38 cellular contexts compared by ENCODE assay signal in genomic region chr18:23043803-23044376, GRCh38.
"Had no signal": no experiment of that assay in that cellular context is flagged by ENCODE, and none has a peak within 500 bp of the region (broad histone marks: within the 10 kb centered on the region; RNA-seq: fewer than 3 reads in every experiment).

No MANE protein-coding gene starts in this region.

- H3K4me1 ChIP-seq: adrenal gland, ascending aorta, body of pancreas, breast epithelium had no signal

- H3K36me3 ChIP-seq: adrenal gland, ascending aorta, brain microvascular endothelial cell, breast epithelium, cardiac muscle cell had no signal

- H3K27me3 Mint-ChIP-seq: activated naive CD4-positive, alpha-beta T cell treated with anti-CD3 and anti-CD28 coated beads, Interleukin-2, amount 50 U/mL, for 24 hours; activated naive CD8-positive, alpha-beta T cell treated with anti-CD3 and anti-CD28 coated beads for 36 hours; activated T-cell treated with anti-CD3 and anti-CD28 coated beads, Interleukin-2, amount 50 U/mL, for 24 hours; activated T-helper 17 cell treated with anti-CD3 and anti-CD28 coated beads, Interleukin-2, amount 50 U/mL, for 72 hours; central memory CD8-positive, alpha-beta T cell had no signal

- H3K9me3 Mint-ChIP-seq: activated naive CD4-positive, alpha-beta T cell treated with anti-CD3 and anti-CD28 coated beads, Interleukin-2, amount 50 U/mL, for 24 hours; activated naive CD8-positive, alpha-beta T cell treated with anti-CD3 and anti-CD28 coated beads for 36 hours; activated naive CD8-positive, alpha-beta T cell treated with anti-CD3 and anti-CD28 coated beads, Interleukin-2, amount 10 ng/mL, durations not matched to agents 7 days and 5 days; activated T-cell treated with anti-CD3 and anti-CD28 coated beads, Interleukin-2, amount 50 U/mL, for 72 hours; activated T-helper 1 cell treated with anti-CD3 and anti-CD28 coated beads, Interleukin-12 subunit alpha, Interleukin-12 subunit beta, Interleukin-2, Interleukin-4 antibody, amounts not matched to agents 30 ng/mL and 10 ng/mL and 1 ng/mL, durations not matched to agents 14 hours and 24 hours and 36 hours; activated T-helper 17 cell treated with anti-CD3 and anti-CD28 coated beads, Interleukin-2, amount 50 U/mL, for 72 hours; activated T-helper 2 cell treated with anti-CD3 and anti-CD28 coated beads, Interferon-gamma antibody, Interleukin-2, Interleukin-4, amounts not matched to agents 10 μg/mL and 5 μg/mL and 100 μg/mL, durations not matched to agents 14 hours and 24 hours and 36 hours; central memory CD8-positive, alpha-beta T cell had no signal

- H3K4me3 ChIP-seq: adrenal gland, ascending aorta, body of pancreas, breast epithelium, cardiac muscle cell had no signal

- FAIRE-seq: astrocyte, bronchial epithelial cell had no signal

- H3K27ac Mint-ChIP-seq: activated naive CD4-positive, alpha-beta T cell treated with anti-CD3 and anti-CD28 coated beads for 36 hours; activated naive CD4-positive, alpha-beta T cell treated with anti-CD3 and anti-CD28 coated beads, Interleukin-2, amount 50 U/mL, for 24 hours; activated naive CD4-positive, alpha-beta T cell treated with anti-CD3 and anti-CD28 coated beads, Interleukin-2, amount 50 U/mL, for 72 hours; activated naive CD8-positive, alpha-beta T cell; activated naive CD8-positive, alpha-beta T cell treated with anti-CD3 and anti-CD28 coated beads for 36 hours; activated naive CD8-positive, alpha-beta T cell treated with anti-CD3 and anti-CD28 coated beads, Interleukin-2, amount 10 ng/mL, durations not matched to agents 7 days and 5 days; activated naive CD8-positive, alpha-beta T cell treated with anti-CD3 and anti-CD28 coated beads, Interleukin-2, amount 50 U/mL, for 24 hours; activated T-cell treated with anti-CD3 and anti-CD28 coated beads, Interleukin-2, amount 50 U/mL, for 24 hours; activated T-cell treated with anti-CD3 and anti-CD28 coated beads, Interleukin-2, amount 50 U/mL, for 72 hours; activated T-helper 1 cell treated with anti-CD3 and anti-CD28 coated beads, Interleukin-12 subunit alpha, Interleukin-12 subunit beta, Interleukin-2, Interleukin-4 antibody, amounts not matched to agents 30 ng/mL and 10 ng/mL and 1 ng/mL, durations not matched to agents 14 hours and 24 hours and 36 hours; activated T-helper 17 cell treated with anti-CD3 and anti-CD28 coated beads, Interleukin-2, amount 50 U/mL, for 72 hours; activated T-helper 2 cell treated with anti-CD3 and anti-CD28 coated beads, Interferon-gamma antibody, Interleukin-2, Interleukin-4, amounts not matched to agents 10 μg/mL and 5 μg/mL and 100 μg/mL, durations not matched to agents 14 hours and 24 hours and 36 hours; brain had no signal

- H3K9me3 ChIP-seq: adrenal gland, ascending aorta, body of pancreas, breast epithelium had no signal

- H3K4me1 Mint-ChIP-seq: activated naive CD8-positive, alpha-beta T cell treated with anti-CD3 and anti-CD28 coated beads for 36 hours; activated naive CD8-positive, alpha-beta T cell treated with anti-CD3 and anti-CD28 coated beads, Interleukin-2, amount 50 U/mL, for 24 hours; activated T-helper 17 cell treated with anti-CD3 and anti-CD28 coated beads, Interleukin-2, amount 50 U/mL, for 72 hours; brain; central memory CD8-positive, alpha-beta T cell had no signal

- H3K27me3 ChIP-seq: adrenal gland, ascending aorta, body of pancreas, brain microvascular endothelial cell, breast epithelium, cardiac muscle cell had no signal

- H3K4me3 Mint-ChIP-seq: activated naive CD4-positive, alpha-beta T cell treated with anti-CD3 and anti-CD28 coated beads for 36 hours; activated naive CD4-positive, alpha-beta T cell treated with anti-CD3 and anti-CD28 coated beads, Interleukin-2, amount 50 U/mL, for 24 hours; activated naive CD8-positive, alpha-beta T cell; activated naive CD8-positive, alpha-beta T cell treated with anti-CD3 and anti-CD28 coated beads for 36 hours; activated naive CD8-positive, alpha-beta T cell treated with anti-CD3 and anti-CD28 coated beads, Interleukin-2, amount 10 ng/mL, durations not matched to agents 7 days and 5 days; activated naive CD8-positive, alpha-beta T cell treated with anti-CD3 and anti-CD28 coated beads, Interleukin-2, amount 50 U/mL, for 24 hours; activated T-cell treated with anti-CD3 and anti-CD28 coated beads, Interleukin-2, amount 50 U/mL, for 24 hours; activated T-cell treated with anti-CD3 and anti-CD28 coated beads, Interleukin-2, amount 50 U/mL, for 4 hours; activated T-cell treated with anti-CD3 and anti-CD28 coated beads, Interleukin-2, amount 50 U/mL, for 72 hours; activated T-helper 1 cell treated with anti-CD3 and anti-CD28 coated beads, Interleukin-12 subunit alpha, Interleukin-12 subunit beta, Interleukin-2, Interleukin-4 antibody, amounts not matched to agents 30 ng/mL and 10 ng/mL and 1 ng/mL, durations not matched to agents 14 hours and 24 hours and 36 hours; activated T-helper 17 cell treated with anti-CD3 and anti-CD28 coated beads, Interleukin-2, amount 50 U/mL, for 72 hours; brain; central memory CD8-positive, alpha-beta T cell had no signal

- H3K36me3 Mint-ChIP-seq: activated naive CD4-positive, alpha-beta T cell treated with anti-CD3 and anti-CD28 coated beads, Interleukin-2, amount 50 U/mL, for 24 hours; activated naive CD4-positive, alpha-beta T cell treated with anti-CD3 and anti-CD28 coated beads, Interleukin-2, amount 50 U/mL, for 72 hours; activated naive CD8-positive, alpha-beta T cell; activated naive CD8-positive, alpha-beta T cell treated with anti-CD3 and anti-CD28 coated beads for 36 hours; activated naive CD8-positive, alpha-beta T cell treated with anti-CD3 and anti-CD28 coated beads, Interleukin-2, amount 10 ng/mL, durations not matched to agents 7 days and 5 days; brain had no signal

- DNase-seq: activated effector memory CD4-positive, alpha-beta T cell treated with anti-CD3 and anti-CD28 coated beads, Interleukin-2, amount 50 U/mL, for 16 hours; activated effector memory CD4-positive, alpha-beta T cell treated with Interleukin-2 at 50 U/mL for 16 hours; activated gamma-delta T cell; activated gamma-delta T cell treated with Interleukin-2 at 50 U/mL for 16 hours; activated naive CD4-positive, alpha-beta T cell; activated naive CD4-positive, alpha-beta T cell treated with anti-CD3 and anti-CD28 coated beads for 36 hours; activated naive CD4-positive, alpha-beta T cell treated with Interleukin-2 at 50 U/mL for 16 hours; activated naive CD8-positive, alpha-beta T cell treated with anti-CD3 and anti-CD28 coated beads for 36 hours; activated naive CD8-positive, alpha-beta T cell treated with anti-CD3 and anti-CD28 coated beads, Interleukin-2, amount 10 ng/mL, durations not matched to agents 7 days and 5 days; activated naive CD8-positive, alpha-beta T cell treated with anti-CD3 and anti-CD28 coated beads, Interleukin-2, amount 50 U/mL, for 24 hours; activated T-cell treated with anti-CD3 and anti-CD28 coated beads, Interleukin-2, amount 50 U/mL, for 1 hour; activated T-cell treated with anti-CD3 and anti-CD28 coated beads, Interleukin-2, amount 50 U/mL, for 24 hours; activated T-cell treated with anti-CD3 and anti-CD28 coated beads, Interleukin-2, amount 50 U/mL, for 4 hours; activated T-cell treated with anti-CD3 and anti-CD28 coated beads, Interleukin-2, amount 50 U/mL, for 48 hours; activated T-cell treated with anti-CD3 and anti-CD28 coated beads, Interleukin-2, amount 50 U/mL, for 72 hours; adrenal gland; amniotic stem cell; amygdala; anterior cingulate cortex; aorta; body of pancreas; brain microvascular endothelial cell; caudate nucleus; central memory CD4-positive, alpha-beta T cell; cerebellar nuclear complex had no signal

- ATAC-seq: activated naive CD4-positive, alpha-beta T cell treated with anti-CD3 and anti-CD28 coated beads, Interleukin-2, amount 50 U/mL, for 72 hours; activated naive CD8-positive, alpha-beta T cell treated with anti-CD3 and anti-CD28 coated beads, Interleukin-2, amount 50 U/mL, for 24 hours; activated T-cell treated with anti-CD3 and anti-CD28 coated beads, Interleukin-2, amount 50 U/mL, for 4 hours; activated T-cell treated with anti-CD3 and anti-CD28 coated beads, Interleukin-2, amount 50 U/mL, for 72 hours; activated T-helper 17 cell treated with anti-CD3 and anti-CD28 coated beads, Interleukin-2, amount 50 U/mL, for 72 hours; body of pancreas had no signal

- H3K27ac ChIP-seq: adrenal gland, ascending aorta, body of pancreas, brain microvascular endothelial cell, breast epithelium, cardiac muscle cell had no signal
